12 cellular contexts compared by ENCODE assay signal in genomic region chr21:42237161-42237560, GRCh38. TPM values are rescaled to one million over a fixed set of nuclear protein-coding genes. Genes with fewer than 3 reads are reported as not detected.
DNase-seq lines count a peak whose midpoint lies in the region; ATAC-seq and TF ChIP-seq lines count a peak whose summit lies in the region.
"Had no signal": no experiment of that assay in that cellular context is flagged by ENCODE, and none has a peak within 500 bp of the region (broad histone marks: within the 10 kb centered on the region; RNA-seq: fewer than 3 reads in every experiment).

No MANE protein-coding gene starts in this region.

- H3K4me1 ChIP-seq in CD4-positive, CD25-positive, alpha-beta regulatory T cell (ENCODE audit: control insufficient read depth, insufficient read depth, low read length, poor library complexity, severe bottlenecking): peaks cover 76% of the 10 kb centered on the region
- H3K4me1 ChIP-seq in GM23338 (ENCODE audit: insufficient read depth): peaks cover 19% of the 10 kb centered on the region

- H3K79me2 ChIP-seq in GM23338 (replicated peaks; ENCODE audit: insufficient read depth): no peaks in the 10 kb centered on the region; the same call in 1 of the 2 replicates

- 0 out of 2 replicates have a peak, but pooled peaks cover 7% of the 10 kb centered on the region for H3F3A ChIP-seq in GM23338 (replicated peaks; ENCODE audit: low read depth)

- 0 out of 2 replicates have a peak, but pooled peaks cover 5% of the 10 kb centered on the region for H4K20me1 ChIP-seq in GM23338 (replicated peaks; ENCODE audit: insufficient read depth)

- peaks cover 25 to 78% (median 57%) of the 10 kb centered on the region in 4 donors for H3K4me1 Mint-ChIP-seq in CD4-positive, CD25-positive, alpha-beta regulatory T cell
- H3K4me1 Mint-ChIP-seq in GM23338: peaks cover 39% of the 10 kb centered on the region
- H3K4me1 Mint-ChIP-seq in activated T-helper 17 cell treated with anti-CD3 and anti-CD28 coated beads, Interleukin-2, amount 50 U/mL, for 72 hours: peaks cover 42% of the 10 kb centered on the region
- H3K4me1 Mint-ChIP-seq in natural killer cell treated with Interleukin-12 subunit alpha and Interleukin-12 subunit beta and Interleukin-15 and Interleukin-18, amount 100 ng/mL, for 72 hours (ENCODE audit: low read depth in 2 of 2): peaks cover 51 to 52% of the 10 kb centered on the region in 2 donors

- H3K27ac ChIP-seq in CD4-positive, CD25-positive, alpha-beta regulatory T cell (ENCODE audit: insufficient read depth, low read length, poor library complexity, severe bottlenecking): peak overlapping the region; percentile 98
- no peak overlapping the region for H3K27ac ChIP-seq in GM23338 (ENCODE audit: low read depth)
- H3K27ac ChIP-seq: prostate gland had no signal

- peak overlapping the region; percentile 82 for H3K4me3 ChIP-seq in CD4-positive, CD25-positive, alpha-beta regulatory T cell (ENCODE audit: low read depth, low read length)
- no peak overlapping the region for H3K4me3 ChIP-seq in GM23338
- H3K4me3 ChIP-seq: K562, mucosa of descending colon, prostate gland had no signal

- H3K4me3 Mint-ChIP-seq in CD4-positive, CD25-positive, alpha-beta regulatory T cell: peak overlapping the region; percentile 66 to 82 (median 70)
- H3K4me3 Mint-ChIP-seq in GM23338: no peak overlapping the region
- peak overlapping the region; percentile 76 for H3K4me3 Mint-ChIP-seq in activated T-helper 17 cell treated with anti-CD3 and anti-CD28 coated beads, Interleukin-2, amount 50 U/mL, for 72 hours
- peak overlapping the region; percentile 67 for H3K4me3 Mint-ChIP-seq in natural killer cell treated with Interleukin-12 subunit alpha and Interleukin-12 subunit beta and Interleukin-15 and Interleukin-18, amount 100 ng/mL, for 72 hours

- H3K27me3 ChIP-seq in CD4-positive, CD25-positive, alpha-beta regulatory T cell (ENCODE audit: control insufficient read depth, insufficient read depth, low read length): no peaks in the 10 kb centered on the region
- peaks cover 31% of the 10 kb centered on the region for H3K27me3 ChIP-seq in GM23338 (ENCODE audit: insufficient read depth)

- H3K9me3 Mint-ChIP-seq in CD4-positive, CD25-positive, alpha-beta regulatory T cell: peaks cover 0 to 1% (median 0%) of the 10 kb centered on the region in 7 donors
- no peaks in the 10 kb centered on the region for H3K9me3 Mint-ChIP-seq in GM23338
- no peaks in the 10 kb centered on the region for H3K9me3 Mint-ChIP-seq in activated T-helper 17 cell treated with anti-CD3 and anti-CD28 coated beads, Interleukin-2, amount 50 U/mL, for 72 hours
- H3K9me3 Mint-ChIP-seq in natural killer cell treated with Interleukin-12 subunit alpha and Interleukin-12 subunit beta and Interleukin-15 and Interleukin-18, amount 100 ng/mL, for 72 hours: no peaks in the 10 kb centered on the region

- no peak overlapping the region for H3K4me2 ChIP-seq in GM23338
- H3K4me2 ChIP-seq: SK-N-SH had no signal

- no peaks in the 10 kb centered on the region for H3K36me3 ChIP-seq in CD4-positive, CD25-positive, alpha-beta regulatory T cell (ENCODE audit: control insufficient read depth, insufficient read depth, low read length)
- H3K36me3 ChIP-seq in GM23338 (ENCODE audit: insufficient read depth): no peaks in the 10 kb centered on the region
- H3K36me3 ChIP-seq: prostate gland had no signal

- H3K27ac Mint-ChIP-seq in CD4-positive, CD25-positive, alpha-beta regulatory T cell: peak overlapping the region; percentile 81 to 95 (median 83)
- peak overlapping the region; percentile 11; the same call in 1 of the 2 replicates for H3K27ac Mint-ChIP-seq in GM23338
- peak overlapping the region; percentile 83 for H3K27ac Mint-ChIP-seq in activated T-helper 17 cell treated with anti-CD3 and anti-CD28 coated beads, Interleukin-2, amount 50 U/mL, for 72 hours
- H3K27ac Mint-ChIP-seq in natural killer cell treated with Interleukin-12 subunit alpha and Interleukin-12 subunit beta and Interleukin-15 and Interleukin-18, amount 100 ng/mL, for 72 hours: peak overlapping the region; percentile 21 to 58

- no peaks in the 10 kb centered on the region for H3K27me3 Mint-ChIP-seq in CD4-positive, CD25-positive, alpha-beta regulatory T cell
- H3K27me3 Mint-ChIP-seq in GM23338 (ENCODE audit: insufficient read depth, low read depth, poor library complexity): peaks cover 18% of the 10 kb centered on the region
- H3K27me3 Mint-ChIP-seq in activated T-helper 17 cell treated with anti-CD3 and anti-CD28 coated beads, Interleukin-2, amount 50 U/mL, for 72 hours: no peaks in the 10 kb centered on the region
- peaks cover 2 to 11% of the 10 kb centered on the region in 2 donors for H3K27me3 Mint-ChIP-seq in natural killer cell treated with Interleukin-12 subunit alpha and Interleukin-12 subunit beta and Interleukin-15 and Interleukin-18, amount 100 ng/mL, for 72 hours

- no peak for ATAC-seq in CD4-positive, CD25-positive, alpha-beta regulatory T cell (ENCODE audit: low read depth in 2 of 2)
- ATAC-seq in GM23338 (no peak; the same call in 2 of the 3 replicates), GM19035 (IDR thresholded peaks at IDR 0.05; ENCODE audit: unreplicated experiment) (no peak)
- no peak for ATAC-seq in activated T-helper 17 cell treated with anti-CD3 and anti-CD28 coated beads, Interleukin-2, amount 50 U/mL, for 72 hours (replicated peaks)
- ATAC-seq in natural killer cell treated with Interleukin-12 subunit alpha and Interleukin-12 subunit beta and Interleukin-15 and Interleukin-18, amount 100 ng/mL, for 72 hours: no peak
- ATAC-seq: K562, mucosa of descending colon had no signal

- H3K36me3 Mint-ChIP-seq in CD4-positive, CD25-positive, alpha-beta regulatory T cell: peaks cover 3% of the 10 kb centered on the region
- H3K36me3 Mint-ChIP-seq in GM23338 (ENCODE audit: low read depth): no peaks in the 10 kb centered on the region
- no peaks in the 10 kb centered on the region for H3K36me3 Mint-ChIP-seq in activated T-helper 17 cell treated with anti-CD3 and anti-CD28 coated beads, Interleukin-2, amount 50 U/mL, for 72 hours (ENCODE audit: low read depth)
- no peaks in the 10 kb centered on the region for H3K36me3 Mint-ChIP-seq in natural killer cell treated with Interleukin-12 subunit alpha and Interleukin-12 subunit beta and Interleukin-15 and Interleukin-18, amount 100 ng/mL, for 72 hours

- no peak for TF ChIP-seq CTCF in GM23338 (conservative IDR thresholded peaks at IDR 0.05; ENCODE audit: low read depth in 2 of 2)

- no peak overlapping the region for H2AFZ ChIP-seq in GM23338

- no peak for DNase-seq in CD4-positive, CD25-positive, alpha-beta regulatory T cell
- no peak for DNase-seq in GM23338 (ENCODE audit: low spot score)
- no peak for DNase-seq in natural killer cell treated with Interleukin-12 subunit alpha and Interleukin-12 subunit beta and Interleukin-15 and Interleukin-18, amount 100 ng/mL, for 72 hours (ENCODE audit: low spot score)
- no peak for DNase-seq in central memory CD4-positive, alpha-beta T cell
- no peak for DNase-seq in NCI-H510A treated with DMSO at 0.1 percent for 48 hours (lab: John Stamatoyannopoulos, UW)
- DNase-seq: NCI-H1417, SK-N-SH had no signal

- no peaks in the 10 kb centered on the region for H3K9me3 ChIP-seq in CD4-positive, CD25-positive, alpha-beta regulatory T cell (ENCODE audit: control insufficient read depth in 2 of 2, low read length in 2 of 2)
- H3K9me3 ChIP-seq: mucosa of descending colon, prostate gland, SK-N-SH had no signal

- H3K9me2 ChIP-seq in GM23338 (ENCODE audit: insufficient read depth): no peaks in the 10 kb centered on the region; the same call in 1 of the 2 replicates
- H3K9me2 ChIP-seq: SK-N-SH had no signal

TF ChIP-seq in GM23338, 12 proteins besides CTCF, POLR2A, EP300 and RAD21 (continues in another document):
- TF ChIP-seq JUNB (IDR thresholded peaks at IDR 0.05; ENCODE audit: unreplicated experiment) (no peak), STAT1 (IDR thresholded peaks at IDR 0.05; ENCODE audit: unreplicated experiment) (no peak), REST (IDR thresholded peaks at IDR 0.05; ENCODE audit: unreplicated experiment) (no peak)

RNA-seq across cellular contexts. Expression of gene ABCG1, which starts 18.2 kb away (rescaled TPM):
- total RNA-seq in CD4-positive, CD25-positive, alpha-beta regulatory T cell: 86.3 TPM
- 10 to 100 TPM; 17.0 to 43.1 (median 23.5) TPM for polyA plus RNA-seq in CD4-positive, CD25-positive, alpha-beta regulatory T cell
- 4.4 and 7.3 TPM in 2 replicates for total RNA-seq in GM23338 (2014; rRNA removed; shearing (Covaris generic))
- 1.3 and 1.7 TPM in 2 replicates for polyA plus RNA-seq in GM23338 (2016; fragmentation: Nextera tagmentation; extraction: Ambion mirVana)
- 1 to 10 TPM; 3.1 to 8.2 TPM for total RNA-seq in activated T-helper 17 cell treated with anti-CD3 and anti-CD28 coated beads, Interleukin-2, amount 50 U/mL, for 72 hours
- total RNA-seq in natural killer cell treated with Interleukin-12 subunit alpha and Interleukin-12 subunit beta and Interleukin-15 and Interleukin-18, amount 100 ng/mL, for 72 hours: 1 to 10 TPM; 3.1 to 3.5 TPM
- polyA plus RNA-seq: K562 had no signal

Comparison
In these comparisons a context has a peak if more than half of its experiments do, and no peak if none do; other contexts are left out.
1. H3K27ac Mint-ChIP-seq: peak in every context shown above with its lines; median percentile 83 in CD4-positive, CD25-positive, alpha-beta regulatory T cell; 83 in activated T-helper 17 cell treated with anti-CD3 and anti-CD28 coated beads, Interleukin-2, amount 50 U/mL, for 72 hours; 40 in natural killer cell treated with Interleukin-12 subunit alpha and Interleukin-12 subunit beta and Interleukin-15 and Interleukin-18, amount 100 ng/mL, for 72 hours; 11 in GM23338.